1 cellular context compared by ENCODE assay signal in the genomic region with DNA sequence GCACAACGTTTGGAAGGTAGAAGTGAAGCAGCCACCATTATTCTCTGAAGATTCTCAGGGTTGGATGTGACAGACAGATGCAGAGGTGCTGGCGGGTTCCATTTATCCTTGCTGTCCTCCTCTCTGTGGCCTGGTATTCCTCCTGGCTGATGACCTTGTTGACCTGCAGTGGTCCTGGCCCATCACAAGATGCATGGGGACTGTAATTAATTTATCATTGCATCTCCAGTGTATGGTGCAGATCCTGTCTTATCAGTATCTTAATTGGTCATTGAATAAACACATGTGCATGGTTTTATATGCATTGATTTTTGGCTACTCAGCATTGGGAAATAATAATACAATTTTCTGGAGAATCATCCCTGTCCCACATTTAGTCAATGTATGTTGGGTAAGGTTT.
TF ChIP-seq lines count a peak whose summit lies in the region.

No MANE protein-coding gene starts in this region.

TF ChIP-seq in SK-N-SH, 30 proteins besides CTCF, POLR2A, EP300 and RAD21 (continued from another document):
- TF ChIP-seq, protein P1, sequence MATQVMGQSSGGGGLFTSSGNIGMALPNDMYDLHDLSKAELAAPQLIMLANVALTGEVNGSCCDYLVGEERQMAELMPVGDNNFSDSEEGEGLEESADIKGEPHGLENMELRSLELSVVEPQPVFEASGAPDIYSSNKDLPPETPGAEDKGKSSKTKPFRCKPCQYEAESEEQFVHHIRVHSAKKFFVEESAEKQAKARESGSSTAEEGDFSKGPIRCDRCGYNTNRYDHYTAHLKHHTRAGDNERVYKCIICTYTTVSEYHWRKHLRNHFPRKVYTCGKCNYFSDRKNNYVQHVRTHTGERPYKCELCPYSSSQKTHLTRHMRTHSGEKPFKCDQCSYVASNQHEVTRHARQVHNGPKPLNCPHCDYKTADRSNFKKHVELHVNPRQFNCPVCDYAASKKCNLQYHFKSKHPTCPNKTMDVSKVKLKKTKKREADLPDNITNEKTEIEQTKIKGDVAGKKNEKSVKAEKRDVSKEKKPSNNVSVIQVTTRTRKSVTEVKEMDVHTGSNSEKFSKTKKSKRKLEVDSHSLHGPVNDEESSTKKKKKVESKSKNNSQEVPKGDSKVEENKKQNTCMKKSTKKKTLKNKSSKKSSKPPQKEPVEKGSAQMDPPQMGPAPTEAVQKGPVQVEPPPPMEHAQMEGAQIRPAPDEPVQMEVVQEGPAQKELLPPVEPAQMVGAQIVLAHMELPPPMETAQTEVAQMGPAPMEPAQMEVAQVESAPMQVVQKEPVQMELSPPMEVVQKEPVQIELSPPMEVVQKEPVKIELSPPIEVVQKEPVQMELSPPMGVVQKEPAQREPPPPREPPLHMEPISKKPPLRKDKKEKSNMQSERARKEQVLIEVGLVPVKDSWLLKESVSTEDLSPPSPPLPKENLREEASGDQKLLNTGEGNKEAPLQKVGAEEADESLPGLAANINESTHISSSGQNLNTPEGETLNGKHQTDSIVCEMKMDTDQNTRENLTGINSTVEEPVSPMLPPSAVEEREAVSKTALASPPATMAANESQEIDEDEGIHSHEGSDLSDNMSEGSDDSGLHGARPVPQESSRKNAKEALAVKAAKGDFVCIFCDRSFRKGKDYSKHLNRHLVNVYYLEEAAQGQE (IDR thresholded peaks at IDR 0.05; ENCODE audit: low read depth, low read length) = no peak
- TF ChIP-seq YY1 (IDR thresholded peaks at IDR 0.05; ENCODE audit: low read depth) = no peak
- TF ChIP-seq, protein P2, sequence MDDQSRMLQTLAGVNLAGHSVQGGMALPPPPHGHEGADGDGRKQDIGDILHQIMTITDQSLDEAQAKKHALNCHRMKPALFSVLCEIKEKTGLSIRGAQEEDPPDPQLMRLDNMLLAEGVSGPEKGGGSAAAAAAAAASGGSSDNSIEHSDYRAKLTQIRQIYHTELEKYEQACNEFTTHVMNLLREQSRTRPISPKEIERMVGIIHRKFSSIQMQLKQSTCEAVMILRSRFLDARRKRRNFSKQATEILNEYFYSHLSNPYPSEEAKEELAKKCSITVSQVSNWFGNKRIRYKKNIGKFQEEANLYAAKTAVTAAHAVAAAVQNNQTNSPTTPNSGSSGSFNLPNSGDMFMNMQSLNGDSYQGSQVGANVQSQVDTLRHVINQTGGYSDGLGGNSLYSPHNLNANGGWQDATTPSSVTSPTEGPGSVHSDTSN (IDR thresholded peaks at IDR 0.05) = no peak
